ENCODE assay signal across 10 cellular contexts in genomic region chr1:169586067-169586394, GRCh38. TPM values are rescaled to one million over a fixed set of nuclear protein-coding genes. Genes with fewer than 3 reads are reported as not detected.
DNase-seq lines count a peak whose midpoint lies in the region; ATAC-seq and TF ChIP-seq lines count a peak whose summit lies in the region.
"Had no signal": no experiment of that assay in that cellular context is flagged by ENCODE, and none has a peak within 500 bp of the region (broad histone marks: within the 10 kb centered on the region; RNA-seq: fewer than 3 reads in every experiment).

No MANE protein-coding gene starts in this region.

- peak overlapping the region; percentile 52 for H3K4me2 ChIP-seq in osteoblast (ENCODE audit: insufficient read depth, low read length)

- H3K9me3 ChIP-seq in osteoblast (ENCODE audit: low read depth, low read length): no peaks in the 10 kb centered on the region
- H3K9me3 ChIP-seq: sigmoid colon had no signal

- intact Hi-C loops in MCF 10A (cut with micrococcal nuclease): no loop called here

- H3K36me3 Mint-ChIP-seq in MCF 10A (ENCODE audit: insufficient read depth, unreplicated experiment): no peaks in the 10 kb centered on the region
- H3K36me3 Mint-ChIP-seq in chondrocyte (ENCODE audit: low read depth): no peaks in the 10 kb centered on the region

- no peaks in the 10 kb centered on the region for H3K4me1 ChIP-seq in osteoblast (ENCODE audit: insufficient read depth, low read length)

- H3K79me2 ChIP-seq in osteoblast (ENCODE audit: insufficient read depth, low read length): no peaks in the 10 kb centered on the region

- DNase-seq in MCF 10A (ENCODE audit: unreplicated experiment): no peak
- DNase-seq in osteoblast (ENCODE audit: insufficient read length, low spot score, missing footprints): no peak
- no peak for DNase-seq in chondrocyte (ENCODE audit: low spot score)
- DNase-seq in medulla oblongata (ENCODE audit: extremely low spot score): no peak
- DNase-seq in RKO (ENCODE audit: low spot score): no peak

- POLR2A ChIA-PET in MCF 10A (lab: Yijun Ruan, JAX): interaction anchor here (0.7 to 1.4 kb wide), 4 partner anchors 100 to 307 kb away, joined by 3 to 8 read pairs (median 4); partner anchors contain the start of genes METTL18 and SLC19A2

- TF ChIP-seq CTCF in MCF 10A (IDR thresholded peaks at IDR 0.05; ENCODE audit: unreplicated experiment) (no peak), osteoblast (IDR thresholded peaks at IDR 0.05; ENCODE audit: extremely low read depth, low read depth, low read length) (no peak), chondrocyte (IDR thresholded peaks at IDR 0.05) (no peak)

- H2AFZ ChIP-seq in osteoblast (ENCODE audit: low read length): peak overlapping the region; percentile 77

- no peaks in the 10 kb centered on the region for H3K36me3 ChIP-seq in osteoblast (ENCODE audit: insufficient read depth, low read length)
- H3K36me3 ChIP-seq: sigmoid colon had no signal

- no peak overlapping the region for H3K27ac ChIP-seq in osteoblast (ENCODE audit: low read depth, low read length)
- H3K27ac ChIP-seq: sigmoid colon had no signal

- ATAC-seq in GM19372 (IDR thresholded peaks at IDR 0.05; ENCODE audit: low read depth, unreplicated experiment) (peak; percentile 35), HG03159 (IDR thresholded peaks at IDR 0.05; ENCODE audit: unreplicated experiment) (peak; percentile 19), HG02938 (IDR thresholded peaks at IDR 0.05; ENCODE audit: unreplicated experiment) (no peak)

- H3K27me3 ChIP-seq in osteoblast (ENCODE audit: insufficient read depth, low read length): peaks cover 9% of the 10 kb centered on the region

- no peak overlapping the region for H3K27ac Mint-ChIP-seq in MCF 10A (ENCODE audit: low read depth, unreplicated experiment)
- H3K27ac Mint-ChIP-seq in chondrocyte (ENCODE audit: unreplicated experiment): no peak overlapping the region

- H4K20me1 ChIP-seq in osteoblast (ENCODE audit: insufficient read depth, low read length): no peaks in the 10 kb centered on the region

- H3K9me3 Mint-ChIP-seq in MCF 10A (ENCODE audit: unreplicated experiment) (no peaks in the 10 kb centered on the region), chondrocyte (ENCODE audit: low read depth) (no peaks in the 10 kb centered on the region)

- H3K4me3 ChIP-seq in osteoblast (ENCODE audit: insufficient read depth, low read length): no peak overlapping the region

- H3K4me3 Mint-ChIP-seq in MCF 10A (ENCODE audit: unreplicated experiment) (peak overlapping the region; percentile 45), chondrocyte (ENCODE audit: unreplicated experiment) (no peak overlapping the region)

- CTCF ChIA-PET in MCF 10A (lab: Yijun Ruan, JAX): interaction anchor here (0.6 to 2.8 kb wide), 31 partner anchors 10 to 1660 kb away, joined by 3 to 32 read pairs (median 5); partner anchors contain the start of gene METTL18

- H3K27me3 Mint-ChIP-seq in MCF 10A (ENCODE audit: insufficient read depth, unreplicated experiment) (peaks cover 3% of the 10 kb centered on the region), chondrocyte (ENCODE audit: low read depth) (peaks cover 51% of the 10 kb centered on the region)

- BruUV-seq in MCF 10A (replicated peaks; lab: Mats Ljungman, UMichigan): no TSS peak

- no peaks in the 10 kb centered on the region for H3K4me1 Mint-ChIP-seq in MCF 10A (ENCODE audit: insufficient read depth, unreplicated experiment)
- H3K4me1 Mint-ChIP-seq in chondrocyte (ENCODE audit: low read depth): peaks cover 5% of the 10 kb centered on the region

RNA-seq across cellular contexts. Expression of gene F5, which starts 0.2 kb away (rescaled TPM):
- total RNA-seq in MCF 10A (2022) (0.09 TPM in 1 of 2 replicates, not detected in the other), osteoblast (not detected in 2 replicates), chondrocyte (not detected in 3 replicates)
- total RNA-seq: LHCN-M2 had no signal

RNA-seq across cellular contexts. Expression of gene SELP, which starts 43.9 kb away (rescaled TPM):
- total RNA-seq in MCF 10A (2022): not detected in 2 replicates
- total RNA-seq in osteoblast: not detected in 2 replicates
- not detected in 3 replicates for total RNA-seq in chondrocyte
- total RNA-seq: LHCN-M2 had no signal
